24 cellular contexts compared by ENCODE assay signal in the genomic region with DNA sequence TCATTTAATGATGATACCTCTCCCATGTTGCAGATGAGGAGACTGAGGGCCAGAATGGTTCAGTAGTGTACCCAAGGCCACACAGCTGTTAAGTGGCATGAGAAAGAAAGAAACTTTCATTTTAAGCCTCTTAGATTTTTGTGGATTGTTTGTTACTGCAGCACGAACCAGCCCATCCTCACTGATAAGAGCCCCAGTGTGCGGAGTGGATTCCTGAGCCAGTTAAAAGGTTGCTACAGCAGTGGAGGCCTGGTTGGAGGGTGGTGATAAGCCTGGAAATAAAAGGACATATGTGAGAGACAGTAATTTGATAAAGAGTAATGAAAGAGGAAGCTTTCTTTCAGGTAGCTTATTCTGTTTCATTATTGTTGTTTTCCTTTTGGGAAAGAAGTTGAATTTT.
"Had no signal": no experiment of that assay in that cellular context is flagged by ENCODE, and none has a peak within 500 bp of the region (broad histone marks: within the 10 kb centered on the region; RNA-seq: fewer than 3 reads in every experiment).

No MANE protein-coding gene starts in this region.

- H3K9me3 Mint-ChIP-seq: activated B cell treated with CpG ODN at 0.5 μM for 24 hours; activated CD4-positive, alpha-beta T cell treated with anti-CD3 and anti-CD28 coated beads, Interleukin-2, amount 10 ng/mL, durations not matched to agents 24 days and 14 days; activated naive CD4-positive, alpha-beta T cell treated with anti-CD3 and anti-CD28 coated beads, Interleukin-2, amount 50 U/mL, for 72 hours; activated T-cell treated with anti-CD3 and anti-CD28 coated beads, Interleukin-2, amount 50 U/mL, for 24 hours; activated T-helper 1 cell treated with anti-CD3 and anti-CD28 coated beads, Interleukin-12 subunit alpha, Interleukin-12 subunit beta, Interleukin-2, Interleukin-4 antibody, amounts not matched to agents 30 ng/mL and 10 ng/mL and 1 ng/mL, durations not matched to agents 14 hours and 24 hours and 36 hours had no signal

- H3K27me3 Mint-ChIP-seq: activated B cell treated with CpG ODN at 0.5 μM for 24 hours; activated CD4-positive, alpha-beta T cell treated with anti-CD3 and anti-CD28 coated beads, Interleukin-2, amount 10 ng/mL, durations not matched to agents 24 days and 14 days; activated CD8-positive, alpha-beta memory T cell treated with anti-CD3 and anti-CD28 coated beads, Interleukin-2, amount 10 ng/mL, durations not matched to agents 7 days and 5 days; activated T-cell treated with anti-CD3 and anti-CD28 coated beads, Interleukin-2, amount 50 U/mL, for 24 hours had no signal

- H3K4me3 ChIP-seq: cardiac muscle cell had no signal

- H3K36me3 ChIP-seq: brain microvascular endothelial cell, cardiac muscle cell had no signal

- H3K4me1 Mint-ChIP-seq: activated B cell treated with CpG ODN at 0.5 μM for 24 hours had no signal

- FAIRE-seq: RCC 7860 had no signal

- H3K27ac Mint-ChIP-seq: activated B cell treated with CpG ODN at 0.5 μM for 24 hours; activated CD4-positive, alpha-beta T cell treated with anti-CD3 and anti-CD28 coated beads, Interleukin-2, amount 10 ng/mL, durations not matched to agents 24 days and 14 days; activated CD8-positive, alpha-beta memory T cell treated with anti-CD3 and anti-CD28 coated beads, Interleukin-2, amount 10 ng/mL, durations not matched to agents 7 days and 5 days; activated naive CD4-positive, alpha-beta T cell treated with anti-CD3 and anti-CD28 coated beads, Interleukin-2, amount 50 U/mL, for 72 hours; activated T-cell treated with anti-CD3 and anti-CD28 coated beads, Interleukin-2, amount 50 U/mL, for 24 hours; activated T-helper 1 cell treated with anti-CD3 and anti-CD28 coated beads, Interleukin-12 subunit alpha, Interleukin-12 subunit beta, Interleukin-2, Interleukin-4 antibody, amounts not matched to agents 30 ng/mL and 10 ng/mL and 1 ng/mL, durations not matched to agents 14 hours and 24 hours and 36 hours had no signal

- H3K27me3 ChIP-seq: brain microvascular endothelial cell, cardiac muscle cell had no signal

- ATAC-seq: activated CD8-positive, alpha-beta memory T cell treated with anti-CD3 and anti-CD28 coated beads, Interleukin-2, amount 10 ng/mL, durations not matched to agents 7 days and 5 days; activated naive CD4-positive, alpha-beta T cell treated with anti-CD3 and anti-CD28 coated beads, Interleukin-2, amount 50 U/mL, for 72 hours; PC-3 had no signal

- H3K27ac ChIP-seq: brain microvascular endothelial cell, cardiac muscle cell had no signal

- DNase-seq: activated B cell treated with CpG ODN at 0.5 μM for 24 hours; activated CD4-positive, alpha-beta T cell treated with anti-CD3 and anti-CD28 coated beads for 1 hour; activated CD4-positive, alpha-beta T cell treated with anti-CD3 and anti-CD28 coated beads, Interleukin-2, amount 10 ng/mL, durations not matched to agents 24 days and 14 days; activated CD4-positive, alpha-beta T cell treated with anti-CD3 and anti-CD28 coated beads, Interleukin-2, amount 50 U/mL, for 48 hours; activated CD8-positive, alpha-beta memory T cell treated with anti-CD3 and anti-CD28 coated beads, Interleukin-2, amount 10 ng/mL, durations not matched to agents 7 days and 5 days; activated effector memory CD4-positive, alpha-beta T cell treated with anti-CD3 and anti-CD28 coated beads, Interleukin-2, amount 50 U/mL, for 16 hours; activated naive CD4-positive, alpha-beta T cell treated with Interleukin-2 at 50 U/mL for 16 hours; activated T-cell treated with anti-CD3 and anti-CD28 coated beads, Interleukin-2, amount 50 U/mL, for 24 hours; amygdala; brain microvascular endothelial cell; KG1; NCI-H1092; NCI-H1417; NCI-H1930; NCI-H2171; NCI-H526; NCI-H774; PC-3; SHP77 treated with DMSO at 0.1 percent for 48 hours; T-helper 1 cell had no signal

- H3K4me3 Mint-ChIP-seq: activated B cell treated with CpG ODN at 0.5 μM for 24 hours; activated CD4-positive, alpha-beta T cell treated with anti-CD3 and anti-CD28 coated beads, Interleukin-2, amount 10 ng/mL, durations not matched to agents 24 days and 14 days; activated CD8-positive, alpha-beta memory T cell treated with anti-CD3 and anti-CD28 coated beads, Interleukin-2, amount 10 ng/mL, durations not matched to agents 7 days and 5 days; activated T-cell treated with anti-CD3 and anti-CD28 coated beads, Interleukin-2, amount 50 U/mL, for 24 hours; activated T-helper 1 cell treated with anti-CD3 and anti-CD28 coated beads, Interleukin-12 subunit alpha, Interleukin-12 subunit beta, Interleukin-2, Interleukin-4 antibody, amounts not matched to agents 30 ng/mL and 10 ng/mL and 1 ng/mL, durations not matched to agents 14 hours and 24 hours and 36 hours had no signal
